Comparison of ENCODE assay signal across 1 cellular context in genomic region chr7:82432743-82433142, GRCh38. TPM values are rescaled to one million over a fixed set of nuclear protein-coding genes. Genes with fewer than 3 reads are reported as not detected.
"Had no signal": no experiment of that assay in that cellular context is flagged by ENCODE, and none has a peak within 500 bp of the region (broad histone marks: within the 10 kb centered on the region; RNA-seq: fewer than 3 reads in every experiment).

No MANE protein-coding gene starts in this region.

RNA-seq across cellular contexts. Expression of gene CACNA2D1, which starts 10.8 kb away (rescaled TPM):
- total RNA-seq: OCI-LY7 had no signal
